1 cellular context compared by ENCODE assay signal in genomic region chr19:54653181-54653809, GRCh38.
TF ChIP-seq lines count a peak whose summit lies in the region.

No MANE protein-coding gene starts in this region.

TF ChIP-seq in GM23338, 12 proteins besides CTCF, POLR2A, EP300 and RAD21 (continued from another document):
- TF ChIP-seq NANOG (IDR thresholded peaks at IDR 0.05; ENCODE audit: borderline replicate concordance) (no peak), STAT1 (IDR thresholded peaks at IDR 0.05; ENCODE audit: unreplicated experiment) (no peak), ZNF114 (CRISPR knock-in tag; IDR thresholded peaks at IDR 0.05) (no peak), CREB1 (CRISPR knock-in tag; IDR thresholded peaks at IDR 0.05; ENCODE audit: low read depth) (no peak), JUNB (IDR thresholded peaks at IDR 0.05; ENCODE audit: unreplicated experiment) (no peak), ZNF331 (CRISPR knock-in tag; IDR thresholded peaks at IDR 0.05; ENCODE audit: low read depth) (no peak), EZH2phosphoT487 (IDR thresholded peaks at IDR 0.05; ENCODE audit: unreplicated experiment) (no peak), POLR2AphosphoS5 (IDR thresholded peaks at IDR 0.05; ENCODE audit: low read depth) (no peak), ZNF462 (CRISPR knock-in tag; IDR thresholded peaks at IDR 0.05) (no peak), REST (IDR thresholded peaks at IDR 0.05; ENCODE audit: unreplicated experiment) (no peak)
